Comparison of ENCODE assay signal across 8 cellular contexts in the genomic region with DNA sequence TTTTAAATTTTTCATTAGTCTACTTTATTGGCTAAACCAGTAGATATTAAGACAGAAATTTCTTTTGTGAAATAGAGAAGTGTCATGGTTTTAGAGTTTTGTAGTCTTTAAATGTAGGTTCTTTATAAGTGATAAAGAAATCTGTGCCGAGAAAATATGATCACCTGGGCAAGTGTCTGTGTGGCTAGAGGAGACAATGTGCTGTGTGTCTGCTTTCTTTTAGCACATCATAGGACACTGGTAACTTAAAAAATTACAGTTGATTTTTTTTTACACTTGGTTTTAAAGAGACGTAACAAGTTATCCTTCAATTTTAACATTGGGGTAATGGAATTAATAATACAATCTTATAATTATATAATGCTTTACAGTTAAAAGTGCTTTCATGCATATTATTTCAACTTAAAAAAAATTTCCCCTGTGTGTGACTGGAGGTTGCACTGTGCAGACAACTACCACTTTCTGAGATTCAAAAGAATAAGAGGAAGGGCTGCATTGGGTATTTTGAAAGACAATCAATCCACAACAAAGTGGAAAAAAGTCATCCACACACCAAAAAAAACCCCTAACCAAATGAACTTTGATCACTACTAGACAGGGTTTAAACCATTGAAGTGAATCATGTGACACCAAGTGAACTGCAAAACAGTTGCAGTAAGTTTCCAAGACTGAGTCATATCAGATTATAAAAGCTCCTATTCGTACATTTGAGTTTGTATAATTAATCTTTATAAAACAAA. TPM values are rescaled to one million over a fixed set of nuclear protein-coding genes. Genes with fewer than 3 reads are reported as not detected.
DNase-seq lines count a peak whose midpoint lies in the region; ATAC-seq and TF ChIP-seq lines count a peak whose summit lies in the region.

No MANE protein-coding gene starts in this region.

- H3K36me3 Mint-ChIP-seq in stimulated activated memory B cell treated with anti-CD40 and anti-IgM and Interleukin-4, amounts not matched to agents 10 μg/mL and 1 μg/mL and 100 μg/mL, for 72 hours: peaks cover 29% of the 10 kb centered on the region
- peaks cover 16% of the 10 kb centered on the region for H3K36me3 Mint-ChIP-seq in osteocyte (ENCODE audit: unreplicated experiment)

- no peaks in the 10 kb centered on the region for H3K27me3 Mint-ChIP-seq in stimulated activated memory B cell treated with anti-CD40 and anti-IgM and Interleukin-4, amounts not matched to agents 10 μg/mL and 1 μg/mL and 100 μg/mL, for 72 hours
- no peaks in the 10 kb centered on the region for H3K27me3 Mint-ChIP-seq in osteocyte (ENCODE audit: unreplicated experiment)

- H3K9me3 ChIP-seq in body of pancreas: no peaks in the 10 kb centered on the region

- H3K27ac Mint-ChIP-seq in stimulated activated memory B cell treated with anti-CD40 and anti-IgM and Interleukin-4, amounts not matched to agents 10 μg/mL and 1 μg/mL and 100 μg/mL, for 72 hours: peak overlapping the region; percentile 87
- H3K27ac Mint-ChIP-seq in osteocyte (ENCODE audit: unreplicated experiment): no peak overlapping the region

- no peak for TF ChIP-seq POLR2A in body of pancreas (IDR thresholded peaks at IDR 0.05)

- peak overlapping the region; percentile 39 for H3K4me3 Mint-ChIP-seq in stimulated activated memory B cell treated with anti-CD40 and anti-IgM and Interleukin-4, amounts not matched to agents 10 μg/mL and 1 μg/mL and 100 μg/mL, for 72 hours
- H3K4me3 Mint-ChIP-seq in osteocyte (ENCODE audit: unreplicated experiment): no peak overlapping the region

- peak overlapping the region in 1 of 4 donors; percentile 37 for H3K27ac ChIP-seq in body of pancreas

- peaks cover 18% of the 10 kb centered on the region for H3K4me1 ChIP-seq in body of pancreas

- TF ChIP-seq CTCF in GM20000 (IDR thresholded peaks at IDR 0.05; ENCODE audit: extremely low read depth, missing control alignments) (no peak), body of pancreas (IDR thresholded peaks at IDR 0.05) (no peak), osteocyte (IDR thresholded peaks at IDR 0.05) (no peak)

- H3K4me1 Mint-ChIP-seq in stimulated activated memory B cell treated with anti-CD40 and anti-IgM and Interleukin-4, amounts not matched to agents 10 μg/mL and 1 μg/mL and 100 μg/mL, for 72 hours: peaks cover 32% of the 10 kb centered on the region
- H3K4me1 Mint-ChIP-seq in osteocyte (ENCODE audit: unreplicated experiment): peaks cover 2% of the 10 kb centered on the region

- 66% methylated on average over 3 of the region's 3 CpGs for whole genome bisulfite sequencing in body of pancreas, 2 donors

- DNase-seq in EL (peak; percentile 22), GM20000 (ENCODE audit: low spot score) (peak; percentile 62), body of pancreas (no peak), NCI-H446 (lab: John Stamatoyannopoulos, UW) (no peak), osteocyte (ENCODE audit: extremely low spot score, unreplicated experiment) (no peak), SW 1271 (lab: John Stamatoyannopoulos, UW) (no peak)

- H3K4me3 ChIP-seq in body of pancreas: no peak overlapping the region

- ATAC-seq in HG03521 (IDR thresholded peaks at IDR 0.05; ENCODE audit: unreplicated experiment) (peak; percentile 55), body of pancreas (peak; percentile 55)
- ATAC-seq in stimulated activated memory B cell treated with anti-CD40 and anti-IgM and Interleukin-4, amounts not matched to agents 10 μg/mL and 1 μg/mL and 100 μg/mL, for 72 hours: peak; percentile 89

- no peaks in the 10 kb centered on the region for H3K36me3 ChIP-seq in body of pancreas (replicated peaks in 1 of 2; ENCODE audit: insufficient read depth in 1 of 2, low read depth in 2 of 2)

- H3K27me3 ChIP-seq in body of pancreas: no peaks in the 10 kb centered on the region

- intact Hi-C loops in body of pancreas (cut with DNase I): no loop called here

- H3K9me3 Mint-ChIP-seq in stimulated activated memory B cell treated with anti-CD40 and anti-IgM and Interleukin-4, amounts not matched to agents 10 μg/mL and 1 μg/mL and 100 μg/mL, for 72 hours: peaks cover 3% of the 10 kb centered on the region
- peaks cover 6% of the 10 kb centered on the region for H3K9me3 Mint-ChIP-seq in osteocyte (ENCODE audit: unreplicated experiment)

RNA-seq across cellular contexts. Expression of a gene that starts 50.0 kb away (rescaled TPM):
- total RNA-seq in body of pancreas: 10 to 100 TPM in 1 of 2 donors, 1 to 10 TPM in 1; 6.7 to 14.5 TPM
- total RNA-seq in osteocyte: 0.11 and 0.18 TPM in 2 replicates

Comparison
In these comparisons a context has a peak if more than half of its experiments do, and no peak if none do; other contexts are left out.
1. DNase-seq: peak in EL (single experiment) and GM20000 (single experiment); none in body of pancreas (0 of 4), NCI-H446 (0 of 2), osteocyte (single experiment) and SW 1271 (0 of 2).
2. Peak in every context shown above with its lines, with median percentiles within 50 percentile points of each other: ATAC-seq.